In genomic region chrX:22627576-22627975, GRCh38 we compare ENCODE assay signal across 23 cellular contexts.
A peak's percentile ranks its signal among the peaks of the same experiment; 100 is the strongest.
DNase-seq lines count a peak whose midpoint lies in the region; ATAC-seq and TF ChIP-seq lines count a peak whose summit lies in the region.
"Had no signal": no experiment of that assay in that cellular context is flagged by ENCODE, and none has a peak within 500 bp of the region (broad histone marks: within the 10 kb centered on the region; RNA-seq: fewer than 3 reads in every experiment).

No MANE protein-coding gene starts in this region.

- no peak for TF ChIP-seq POLR2A in uterus (IDR thresholded peaks at IDR 0.05)

- H3K4me1 ChIP-seq in cardiac muscle cell (ENCODE audit: low read depth) (peaks cover 32% of the 10 kb centered on the region), rectal smooth muscle tissue (ENCODE audit: control insufficient read depth, insufficient read depth, low read length) (peaks cover 3% of the 10 kb centered on the region), uterus (no peaks in the 10 kb centered on the region)
- H3K4me1 ChIP-seq: A549; BLaER1 treated with 17β-estradiol and CSF1 and Interleukin-3, amounts not matched to agents 10 nM and 100 nM; Caco-2 had no signal

- intact Hi-C loops in cardiac septum (cut with DNase I) (loop anchor here (5.0 kb wide), 1 partner anchor 385 kb away; no protein-coding TSS in a partner anchor), uterus (cut with DNase I; ENCODE audit: low total_unique reads) (no loop called here)

- H3K27me3 ChIP-seq in cardiac muscle cell (no peaks in the 10 kb centered on the region), rectal smooth muscle tissue (ENCODE audit: control insufficient read depth, insufficient read depth, low read length) (no peaks in the 10 kb centered on the region), uterus (no peaks in the 10 kb centered on the region)
- H3K27me3 ChIP-seq: BLaER1 treated with 17β-estradiol and CSF1 and Interleukin-3, amounts not matched to agents 10 nM and 100 nM had no signal

- H3K9me3 ChIP-seq in cardiac muscle cell (ENCODE audit: low read depth) (no peaks in the 10 kb centered on the region), uterus (no peaks in the 10 kb centered on the region)
- H3K9me3 ChIP-seq: A549, Caco-2 had no signal

- DNase-seq in cardiac muscle cell (ENCODE audit: low read depth in 1 of 2, low spot score in 1 of 2) (no peak), cardiac septum (ENCODE audit: low spot score) (no peak), G401 (ENCODE audit: low spot score) (peak; percentile 70), uterus (no peak), DMS 273 (lab: John Stamatoyannopoulos, UW; ENCODE audit: unreplicated experiment) (no peak)
- DNase-seq: AML-193; Caco-2; Calu3; CD4-positive, alpha-beta T cell; CD8-positive, alpha-beta T cell; DMS 273 treated with DMSO at 0.1 percent for 48 hours; DMS153; DMS53; DMS79; DND-41; EL; GF-D8 had no signal

- H3K27ac ChIP-seq in cardiac muscle cell (peak overlapping the region; percentile 10), rectal smooth muscle tissue (ENCODE audit: low read depth, low read length) (peak overlapping the region; percentile 10), uterus (peak overlapping the region; percentile 16 to 43)
- H3K27ac ChIP-seq: 22Rv1; A549; BLaER1 treated with 17β-estradiol and CSF1 and Interleukin-3, amounts not matched to agents 10 nM and 100 nM; C4-2B had no signal

- no peaks in the 10 kb centered on the region for H3K36me3 ChIP-seq in cardiac muscle cell
- no peaks in the 10 kb centered on the region for H3K36me3 ChIP-seq in rectal smooth muscle tissue (ENCODE audit: control insufficient read depth, insufficient read depth, low read length)
- no peaks in the 10 kb centered on the region for H3K36me3 ChIP-seq in uterus
- H3K36me3 ChIP-seq: BLaER1 treated with 17β-estradiol and CSF1 and Interleukin-3, amounts not matched to agents 10 nM and 100 nM had no signal

- H3K4me3 ChIP-seq in cardiac muscle cell (no peak overlapping the region), rectal smooth muscle tissue (ENCODE audit: low read length) (no peak overlapping the region), uterus (no peak overlapping the region)
- H3K4me3 ChIP-seq: A549; BLaER1 treated with 17β-estradiol and CSF1 and Interleukin-3, amounts not matched to agents 10 nM and 100 nM had no signal

- H3K9ac ChIP-seq in rectal smooth muscle tissue (ENCODE audit: low read length): no peak overlapping the region
- H3K9ac ChIP-seq: BLaER1 treated with 17β-estradiol and CSF1 and Interleukin-3, amounts not matched to agents 10 nM and 100 nM had no signal

- ATAC-seq in HG03097 (IDR thresholded peaks at IDR 0.05; ENCODE audit: low FRiP score, unreplicated experiment): no peak
- ATAC-seq: A549; CD8-positive, alpha-beta T cell had no signal

- in situ Hi-C loops in G401 (cut with HindIII; ENCODE audit: low sequenced_read_pairs): no loop called here

- TF ChIP-seq CTCF in cardiac muscle cell (IDR thresholded peaks at IDR 0.05; ENCODE audit: low read depth, low read length): no peak
- TF ChIP-seq CTCF in uterus (IDR thresholded peaks at IDR 0.05): no peak
